In the genomic region with DNA sequence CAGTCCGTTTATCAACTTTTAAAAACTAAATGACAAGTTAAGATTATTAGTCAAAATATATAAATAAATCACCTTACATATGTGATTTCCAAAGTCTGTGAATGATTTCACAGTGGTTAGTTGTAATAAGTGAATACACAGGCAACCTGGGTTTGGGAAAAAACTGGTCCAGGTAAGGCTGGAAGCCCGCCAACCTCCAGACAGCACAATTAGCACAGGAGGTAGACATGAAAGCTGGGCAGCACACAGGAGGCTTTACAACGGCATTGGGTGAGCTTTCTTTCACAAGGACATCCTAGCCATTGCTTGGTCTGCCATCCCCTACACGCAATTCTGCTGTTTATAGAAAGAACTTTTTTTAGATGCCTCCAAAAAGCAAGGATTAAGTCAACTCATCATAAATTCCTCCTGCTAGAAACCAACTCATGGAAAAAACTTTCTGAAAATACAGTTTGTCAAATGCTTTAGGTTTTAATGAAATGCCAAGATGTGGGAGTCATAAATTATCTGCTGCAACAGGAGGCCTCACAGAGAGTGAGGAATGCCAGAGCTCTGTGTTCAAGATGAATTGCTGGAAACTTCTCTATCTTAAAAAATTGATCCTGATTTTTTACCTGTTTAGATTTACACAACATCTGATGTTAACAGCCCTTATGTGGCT, we compare ENCODE assay signal across 14 cellular contexts.
A peak's percentile ranks its signal among the peaks of the same experiment; 100 is the strongest.
DNase-seq lines count a peak whose midpoint lies in the region; ATAC-seq, FAIRE-seq and TF ChIP-seq lines count a peak whose summit lies in the region.
"Had no signal": no experiment of that assay in that cellular context is flagged by ENCODE, and none has a peak within 500 bp of the region (broad histone marks: within the 10 kb centered on the region; RNA-seq: fewer than 3 reads in every experiment).

No MANE protein-coding gene starts in this region.

- no peak for ATAC-seq in K562
- no peak for ATAC-seq in CD8-positive, alpha-beta T cell
- ATAC-seq in Right ventricle myocardium superior (ENCODE audit: poor library complexity) = no peak
- ATAC-seq: effector memory CD8-positive, alpha-beta T cell; stimulated activated memory B cell treated with anti-CD40 and anti-IgM and Interleukin-4, amounts not matched to agents 10 μg/mL and 1 μg/mL and 100 μg/mL, for 72 hours had no signal

- no peak for TF ChIP-seq EP300 in K562 (IDR thresholded peaks at IDR 0.05; ENCODE audit: low read length)

- H3K4me1 ChIP-seq in K562 (replicated peaks in 1 of 2; ENCODE audit: control insufficient read depth in 2 of 2, insufficient read depth in 2 of 2, low read length in 2 of 2) = no peaks in the 10 kb centered on the region
- no peaks in the 10 kb centered on the region for H3K4me1 ChIP-seq in CD8-positive, alpha-beta T cell (ENCODE audit: insufficient read depth, low read length)

- H3K79me2 ChIP-seq in K562 (ENCODE audit: control insufficient read depth, insufficient read depth, low read length) = no peaks in the 10 kb centered on the region

- 0% methylated on average over 4 of the region's 4 CpGs for WGBS in K562 (ENCODE audit: insufficient coverage, low coverage, missing lambda C conversion rate)

- TF ChIP-seq CTCF in K562 (IDR thresholded peaks at IDR 0.05 in 2 of 3, conservative IDR thresholded peaks at IDR 0.05 in 1 of 3; ENCODE audit: insufficient read depth in 2 of 3, low read depth in 1 of 3, low read length in 3 of 3) (no peak), foreskin fibroblast (IDR thresholded peaks at IDR 0.05; ENCODE audit: low read depth, low read length) (no peak)
- no peak for TF ChIP-seq CTCF in CD8-positive, alpha-beta T cell (IDR thresholded peaks at IDR 0.05)

- no TSS peak for BruUV-seq in K562 (replicated peaks; lab: Mats Ljungman, UMichigan)

- no peak overlapping the region for H3K4me2 ChIP-seq in K562 (ENCODE audit: insufficient read depth, low read length)

- H3K27me3 Mint-ChIP-seq in CD8-positive, alpha-beta T cell (ENCODE audit: low read depth) = peaks cover 10% of the 10 kb centered on the region

- no peak for TF ChIP-seq POLR2A in K562 (conservative IDR thresholded peaks at IDR 0.05)

- no peaks in the 10 kb centered on the region for H4K20me1 ChIP-seq in K562 (replicated peaks; ENCODE audit: control insufficient read depth, insufficient read depth, low read length)

- H3K9me3 Mint-ChIP-seq in CD8-positive, alpha-beta T cell = no peaks in the 10 kb centered on the region
- H3K9me3 Mint-ChIP-seq: activated CD4-positive, alpha-beta T cell treated with anti-CD3 and anti-CD28 coated beads, Interleukin-2, amount 10 ng/mL, durations not matched to agents 7 days and 5 days; effector memory CD8-positive, alpha-beta T cell; stimulated activated memory B cell treated with anti-CD40 and anti-IgM and Interleukin-4, amounts not matched to agents 10 μg/mL and 1 μg/mL and 100 μg/mL, for 72 hours had no signal

- no peak overlapping the region for H2AFZ ChIP-seq in K562 (ENCODE audit: low read depth, low read length)

- TF ChIP-seq RAD21 in K562 (CRISPR knock-in tag; conservative IDR thresholded peaks at IDR 0.05 in 1 of 2, IDR thresholded peaks at IDR 0.05 in 1 of 2) = no peak

- H3K4me1 Mint-ChIP-seq in CD8-positive, alpha-beta T cell (ENCODE audit: low read depth) = no peaks in the 10 kb centered on the region
- H3K4me1 Mint-ChIP-seq: activated CD4-positive, alpha-beta T cell treated with anti-CD3 and anti-CD28 coated beads, Interleukin-2, amount 10 ng/mL, durations not matched to agents 7 days and 5 days had no signal

- H3K4me3 ChIP-seq in K562 (no peak overlapping the region), foreskin fibroblast (ENCODE audit: low read depth in 1 of 2, low read length in 2 of 2) (no peak overlapping the region)
- no peak overlapping the region for H3K4me3 ChIP-seq in CD8-positive, alpha-beta T cell (ENCODE audit: low read depth, low read length)

- no peaks in the 10 kb centered on the region for H3K36me3 Mint-ChIP-seq in CD8-positive, alpha-beta T cell
- H3K36me3 Mint-ChIP-seq: activated naive CD8-positive, alpha-beta T cell; stimulated activated memory B cell treated with anti-CD40 and anti-IgM and Interleukin-4, amounts not matched to agents 10 μg/mL and 1 μg/mL and 100 μg/mL, for 72 hours had no signal

- in situ Hi-C loops in K562 (cut with MboI) = no loop called here

- no peak for FAIRE-seq in K562 (lab: Jason Lieb, UNC)

- no peaks in the 10 kb centered on the region for H3K36me3 ChIP-seq in K562 (ENCODE audit: control insufficient read depth, insufficient read depth, low read length)
- H3K36me3 ChIP-seq in CD8-positive, alpha-beta T cell (ENCODE audit: insufficient read depth, low read length) = no peaks in the 10 kb centered on the region

- no peak overlapping the region for H3K27ac Mint-ChIP-seq in CD8-positive, alpha-beta T cell
- H3K27ac Mint-ChIP-seq: activated CD4-positive, alpha-beta T cell treated with anti-CD3 and anti-CD28 coated beads, Interleukin-2, amount 10 ng/mL, durations not matched to agents 7 days and 5 days; activated naive CD8-positive, alpha-beta T cell; effector memory CD8-positive, alpha-beta T cell; stimulated activated memory B cell treated with anti-CD40 and anti-IgM and Interleukin-4, amounts not matched to agents 10 μg/mL and 1 μg/mL and 100 μg/mL, for 72 hours had no signal

- no peak overlapping the region for H3K4me3 Mint-ChIP-seq in CD8-positive, alpha-beta T cell
- H3K4me3 Mint-ChIP-seq: activated CD4-positive, alpha-beta T cell treated with anti-CD3 and anti-CD28 coated beads, Interleukin-2, amount 10 ng/mL, durations not matched to agents 7 days and 5 days; activated naive CD8-positive, alpha-beta T cell; effector memory CD8-positive, alpha-beta T cell; stimulated activated memory B cell treated with anti-CD40 and anti-IgM and Interleukin-4, amounts not matched to agents 10 μg/mL and 1 μg/mL and 100 μg/mL, for 72 hours had no signal

- intact Hi-C loops in K562 (cut with micrococcal nuclease) = no loop called here
- intact Hi-C loops in CD8-positive, alpha-beta T cell (cut with DNase I, micrococcal nuclease) = no loop called here
- intact Hi-C loops in Right ventricle myocardium superior (cut with DNase I) = no loop called here

- POLR2A ChIA-PET in K562 (lab: Yijun Ruan, JAX) = no interaction called here
- POLR2A ChIA-PET in CD8-positive, alpha-beta T cell (lab: Charles Lee) = no interaction called here

- CTCF ChIA-PET in K562 (lab: Yijun Ruan, JAX; ENCODE audit: low intra/inter-chr PET ratio) = no interaction called here
- CTCF ChIA-PET in CD8-positive, alpha-beta T cell (lab: Charles Lee) = no interaction called here

- H3K9ac ChIP-seq in K562 (ENCODE audit: insufficient read depth in 1 of 2, low read depth in 2 of 2, low read length in 2 of 2) = no peak overlapping the region

- H3K9me3 ChIP-seq in K562 (replicated peaks; ENCODE audit: control insufficient read depth, insufficient read depth, low read depth, low read length) = no peaks in the 10 kb centered on the region
- H3K9me3 ChIP-seq in CD8-positive, alpha-beta T cell (ENCODE audit: low read length) = no peaks in the 10 kb centered on the region

- H3K27me3 ChIP-seq in K562 (ENCODE audit: control insufficient read depth in 2 of 2, insufficient read depth in 2 of 2, low read length in 2 of 2) = peaks cover 7 to 13% of the 10 kb centered on the region in 2 experiments
- H3K27me3 ChIP-seq in CD8-positive, alpha-beta T cell (ENCODE audit: insufficient read depth, low read length) = no peaks in the 10 kb centered on the region

- DNase-seq in AG08395 (ENCODE audit: low spot score) = peak; percentile 45
- DNase-seq in HS-27A (ENCODE audit: low read depth) = peak; percentile 29
- DNase-seq in K562 (ENCODE audit: extremely low read depth in 1 of 4, low spot score in 3 of 4) = no peak
- peak; percentile 35 for DNase-seq in kidney tubule cell (ENCODE audit: low spot score)
- DNase-seq in stimulated activated CD4-positive, alpha-beta T cell treated with anti-CD3 and anti-CD28 coated beads, Interleukin-12 subunit alpha, Interleukin-12 subunit beta, amount 100 ng/mL, for 4 hours = no peak
- DNase-seq in CD8-positive, alpha-beta T cell = no peak
- DNase-seq in foreskin fibroblast = no peak
- no peak for DNase-seq in Right ventricle myocardium superior
- DNase-seq: activated CD4-positive, alpha-beta T cell treated with anti-CD3 and anti-CD28 coated beads, Interleukin-2, amount 10 ng/mL, durations not matched to agents 7 days and 5 days; effector memory CD8-positive, alpha-beta T cell; Kasumi-1; NCI-H82 had no signal

- H3K27ac ChIP-seq in K562 (ENCODE audit: extremely low read depth, low read depth, low read length) = no peak overlapping the region
- no peak overlapping the region for H3K27ac ChIP-seq in CD8-positive, alpha-beta T cell (ENCODE audit: low read depth, low read length)

- H3K9me1 ChIP-seq in K562 (ENCODE audit: control insufficient read depth, insufficient read depth, low read length) = no peaks in the 10 kb centered on the region

TF ChIP-seq in K562, 482 proteins besides CTCF, POLR2A, EP300 and RAD21 (continues in another document):
- no peak for TF ChIP-seq RUNX1 (IDR thresholded peaks at IDR 0.05; ENCODE audit: low read depth)
- TF ChIP-seq, protein P1, sequence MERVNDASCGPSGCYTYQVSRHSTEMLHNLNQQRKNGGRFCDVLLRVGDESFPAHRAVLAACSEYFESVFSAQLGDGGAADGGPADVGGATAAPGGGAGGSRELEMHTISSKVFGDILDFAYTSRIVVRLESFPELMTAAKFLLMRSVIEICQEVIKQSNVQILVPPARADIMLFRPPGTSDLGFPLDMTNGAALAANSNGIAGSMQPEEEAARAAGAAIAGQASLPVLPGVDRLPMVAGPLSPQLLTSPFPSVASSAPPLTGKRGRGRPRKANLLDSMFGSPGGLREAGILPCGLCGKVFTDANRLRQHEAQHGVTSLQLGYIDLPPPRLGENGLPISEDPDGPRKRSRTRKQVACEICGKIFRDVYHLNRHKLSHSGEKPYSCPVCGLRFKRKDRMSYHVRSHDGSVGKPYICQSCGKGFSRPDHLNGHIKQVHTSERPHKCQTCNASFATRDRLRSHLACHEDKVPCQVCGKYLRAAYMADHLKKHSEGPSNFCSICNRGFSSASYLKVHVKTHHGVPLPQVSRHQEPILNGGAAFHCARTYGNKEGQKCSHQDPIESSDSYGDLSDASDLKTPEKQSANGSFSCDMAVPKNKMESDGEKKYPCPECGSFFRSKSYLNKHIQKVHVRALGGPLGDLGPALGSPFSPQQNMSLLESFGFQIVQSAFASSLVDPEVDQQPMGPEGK (CRISPR knock-in tag; IDR thresholded peaks at IDR 0.05; ENCODE audit: borderline replicate concordance) = no peak
- peak; percentile 21; the same call in 1 of the 2 replicates for TF ChIP-seq C11orf30 (IDR thresholded peaks at IDR 0.05; ENCODE audit: low read depth)
- peak; percentile 63 for TF ChIP-seq ZNF316 (IDR thresholded peaks at IDR 0.05)

Comparison
In these comparisons a context has a peak if more than half of its experiments do, and no peak if none do; other contexts are left out.
1. DNase-seq: peak in AG08395 (single experiment), HS-27A (single experiment) and kidney tubule cell (single experiment); none in K562 (0 of 4), stimulated activated CD4-positive, alpha-beta T cell treated with anti-CD3 and anti-CD28 coated beads, Interleukin-12 subunit alpha, Interleukin-12 subunit beta, amount 100 ng/mL, for 4 hours (single experiment), CD8-positive, alpha-beta T cell (0 of 7), foreskin fibroblast (0 of 2) and Right ventricle myocardium superior (single experiment).